2 cellular contexts compared by ENCODE assay signal in the genomic region with DNA sequence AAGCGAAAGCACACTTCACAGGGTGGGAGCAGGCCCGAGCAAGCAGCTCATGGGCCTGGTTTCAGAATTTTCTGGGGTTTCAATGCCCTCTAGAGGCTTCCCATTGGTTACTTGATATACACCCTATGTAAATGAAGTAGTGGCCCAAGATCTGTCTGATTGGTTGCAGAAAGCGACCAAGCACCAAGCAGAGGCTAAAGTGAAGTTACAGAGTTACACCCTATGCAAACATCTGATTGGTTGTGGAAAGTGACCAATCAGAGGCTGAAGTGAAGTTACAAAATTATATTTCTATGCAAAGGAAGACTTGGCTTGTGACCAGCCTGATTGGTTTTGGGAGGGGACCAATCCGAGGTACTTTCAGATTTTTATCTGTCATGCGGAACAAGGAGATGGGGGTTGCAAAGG.
TF ChIP-seq lines count a peak whose summit lies in the region.

No MANE protein-coding gene starts in this region.

TF ChIP-seq in H1, 55 proteins besides CTCF, POLR2A, EP300 and RAD21:
- TF ChIP-seq EGR1 (IDR thresholded peaks at IDR 0.05; ENCODE audit: borderline replicate concordance, low read depth, low read length): no peak
- TF ChIP-seq BCL11A (IDR thresholded peaks at IDR 0.05; ENCODE audit: low read depth in 2 of 2, low read length in 2 of 2): no peak
- no peak for TF ChIP-seq E2F6 (IDR thresholded peaks at IDR 0.05)
- TF ChIP-seq TAF7 (optimal IDR thresholded peaks at IDR 0.05; ENCODE audit: borderline replicate concordance, low read depth, low read length): no peak
- TF ChIP-seq SP2 (IDR thresholded peaks at IDR 0.05; ENCODE audit: low read length): no peak
- TF ChIP-seq EZH2 (IDR thresholded peaks at IDR 0.05; ENCODE audit: low read depth, low read length, severe bottlenecking): no peak
- no peak for TF ChIP-seq POLR2AphosphoS5 (IDR thresholded peaks at IDR 0.05; ENCODE audit: low read depth, low read length)
- TF ChIP-seq RBBP5 (IDR thresholded peaks at IDR 0.05; ENCODE audit: borderline replicate concordance, low read depth, low read length): no peak

TF ChIP-seq in HEK293T, 16 proteins besides CTCF, POLR2A, EP300 and RAD21:
- no peak for TF ChIP-seq FOXA1 (IDR thresholded peaks at IDR 0.05)
- TF ChIP-seq FOXM1 (IDR thresholded peaks at IDR 0.05; ENCODE audit: borderline replicate concordance): no peak
- no peak for TF ChIP-seq NFRKB (IDR thresholded peaks at IDR 0.05)
- TF ChIP-seq FOXK2 (IDR thresholded peaks at IDR 0.05): no peak
- TF ChIP-seq SUZ12 (IDR thresholded peaks at IDR 0.05): no peak
- no peak for TF ChIP-seq LEF1 (IDR thresholded peaks at IDR 0.05; ENCODE audit: borderline replicate concordance)
- TF ChIP-seq SP1 (IDR thresholded peaks at IDR 0.05): no peak
- TF ChIP-seq HDGF (IDR thresholded peaks at IDR 0.05; ENCODE audit: borderline replicate concordance): no peak
- TF ChIP-seq TARDBP (IDR thresholded peaks at IDR 0.05): no peak
- TF ChIP-seq L3MBTL2 (conservative IDR thresholded peaks at IDR 0.05): no peak
- TF ChIP-seq ELF4 (IDR thresholded peaks at IDR 0.05): no peak
- TF ChIP-seq ARNT (IDR thresholded peaks at IDR 0.05): no peak
- no peak for TF ChIP-seq BHLHE40 (IDR thresholded peaks at IDR 0.05; ENCODE audit: borderline replicate concordance)
- no peak for TF ChIP-seq CTBP1 (IDR thresholded peaks at IDR 0.05; ENCODE audit: borderline replicate concordance)
- TF ChIP-seq ZNF384 (IDR thresholded peaks at IDR 0.05): no peak
- TF ChIP-seq, protein P1, sequence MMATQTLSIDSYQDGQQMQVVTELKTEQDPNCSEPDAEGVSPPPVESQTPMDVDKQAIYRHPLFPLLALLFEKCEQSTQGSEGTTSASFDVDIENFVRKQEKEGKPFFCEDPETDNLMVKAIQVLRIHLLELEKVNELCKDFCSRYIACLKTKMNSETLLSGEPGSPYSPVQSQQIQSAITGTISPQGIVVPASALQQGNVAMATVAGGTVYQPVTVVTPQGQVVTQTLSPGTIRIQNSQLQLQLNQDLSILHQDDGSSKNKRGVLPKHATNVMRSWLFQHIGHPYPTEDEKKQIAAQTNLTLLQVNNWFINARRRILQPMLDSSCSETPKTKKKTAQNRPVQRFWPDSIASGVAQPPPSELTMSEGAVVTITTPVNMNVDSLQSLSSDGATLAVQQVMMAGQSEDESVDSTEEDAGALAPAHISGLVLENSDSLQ (IDR thresholded peaks at IDR 0.05): no peak
